12 cellular contexts compared by ENCODE assay signal in the genomic region with DNA sequence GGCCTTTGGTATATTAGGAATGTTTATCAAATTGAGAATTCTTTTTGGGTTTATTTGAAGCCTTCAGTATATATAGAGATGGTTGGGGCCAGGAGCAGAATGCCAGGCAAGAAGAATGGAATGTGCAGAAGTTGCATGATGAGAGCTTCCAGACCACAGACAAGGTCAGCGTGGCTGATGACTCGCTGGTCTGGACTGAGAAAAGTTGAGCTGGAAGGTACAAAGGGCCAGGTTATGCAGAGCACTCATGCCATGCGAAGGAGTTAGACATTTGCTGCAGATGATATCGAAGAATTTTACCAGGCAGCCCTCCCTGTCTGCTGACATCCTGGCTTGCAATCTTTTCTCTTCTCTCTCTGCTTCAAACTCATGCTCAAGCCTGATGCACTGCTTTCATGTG.
DNase-seq lines count a peak whose midpoint lies in the region; ATAC-seq and TF ChIP-seq lines count a peak whose summit lies in the region.
"Had no signal": no experiment of that assay in that cellular context is flagged by ENCODE, and none has a peak within 500 bp of the region (broad histone marks: within the 10 kb centered on the region; RNA-seq: fewer than 3 reads in every experiment).

No MANE protein-coding gene starts in this region.

- H4K20me1 ChIP-seq in BLaER1 treated with 17β-estradiol and CSF1 and Interleukin-3, amounts not matched to agents 10 nM and 100 nM, result no peaks in the 10 kb centered on the region

- TF ChIP-seq CTCF in choroid plexus epithelial cell (conservative IDR thresholded peaks at IDR 0.05; ENCODE audit: low read depth, low read length), result no peak
- TF ChIP-seq CTCF in mucosa of descending colon (IDR thresholded peaks at IDR 0.05), result no peak
- no peak for TF ChIP-seq CTCF in colonic mucosa (IDR thresholded peaks at IDR 0.05)

- H3K9me3 ChIP-seq in BLaER1 treated with 17β-estradiol and CSF1 and Interleukin-3, amounts not matched to agents 10 nM and 100 nM (replicated peaks in 1 of 11), result no peaks in the 10 kb centered on the region
- H3K9me3 ChIP-seq in mucosa of descending colon, result no peaks in the 10 kb centered on the region
- no peaks in the 10 kb centered on the region for H3K9me3 ChIP-seq in colonic mucosa

- peaks cover 34 to 87% (median 56%) of the 10 kb centered on the region in 10 experiments for H3K4me1 ChIP-seq in BLaER1 treated with 17β-estradiol and CSF1 and Interleukin-3, amounts not matched to agents 10 nM and 100 nM
- H3K4me1 ChIP-seq in mucosa of descending colon (ENCODE audit: low read depth) (no peaks in the 10 kb centered on the region), colonic mucosa (no peaks in the 10 kb centered on the region)

- H3K27me3 ChIP-seq in BLaER1 treated with 17β-estradiol and CSF1 and Interleukin-3, amounts not matched to agents 10 nM and 100 nM, result no peaks in the 10 kb centered on the region
- H3K27me3 ChIP-seq in colonic mucosa, result no peaks in the 10 kb centered on the region

- intact Hi-C loops in mucosa of descending colon (cut with DNase I, micrococcal nuclease) (no loop called here), colonic mucosa (cut with DNase I) (no loop called here)

- no peak overlapping the region for H3K9ac ChIP-seq in BLaER1 treated with 17β-estradiol and CSF1 and Interleukin-3, amounts not matched to agents 10 nM and 100 nM
- no peak overlapping the region for H3K9ac ChIP-seq in colonic mucosa (ENCODE audit: low read depth in 2 of 2, low read length in 2 of 2)

- DNase-seq in LHCN-M2 (ENCODE audit: low read depth) (peak; percentile 92), choroid plexus epithelial cell (ENCODE audit: low read depth) (peak; percentile 95), mucosa of descending colon (no peak), T-helper 1 cell (no peak), anterior cingulate cortex (lab: John Stamatoyannopoulos, UW) (no peak), colonic mucosa (no peak)
- DNase-seq: activated CD8-positive, alpha-beta T cell treated with anti-CD3 and anti-CD28 coated beads, Interleukin-2, amount 10 ng/mL, durations not matched to agents 7 days and 5 days; amygdala; NCI-H2171 treated with DMSO at 0.1 percent for 48 hours; substantia nigra had no signal

- H3K4me3 ChIP-seq in BLaER1 treated with 17β-estradiol and CSF1 and Interleukin-3, amounts not matched to agents 10 nM and 100 nM, result no peak overlapping the region
- no peak overlapping the region for H3K4me3 ChIP-seq in choroid plexus epithelial cell (ENCODE audit: low read depth, low read length)
- H3K4me3 ChIP-seq in mucosa of descending colon, result no peak overlapping the region
- H3K4me3 ChIP-seq in colonic mucosa, result no peak overlapping the region

- ATAC-seq in mucosa of descending colon (peak; percentile 40), GM19351 (IDR thresholded peaks at IDR 0.05; ENCODE audit: unreplicated experiment) (no peak)
- ATAC-seq: activated CD8-positive, alpha-beta T cell treated with anti-CD3 and anti-CD28 coated beads, Interleukin-2, amount 10 ng/mL, durations not matched to agents 7 days and 5 days had no signal

- H3K4me2 ChIP-seq in BLaER1 treated with 17β-estradiol and CSF1 and Interleukin-3, amounts not matched to agents 10 nM and 100 nM, result peak overlapping the region in 7 of 11 experiments; percentile 33 to 90 (median 76); a peak in 14 of 22 replicates

- H3K36me3 ChIP-seq in BLaER1 treated with 17β-estradiol and CSF1 and Interleukin-3, amounts not matched to agents 10 nM and 100 nM, result no peaks in the 10 kb centered on the region
- H3K36me3 ChIP-seq in mucosa of descending colon (ENCODE audit: low read depth), result no peaks in the 10 kb centered on the region
- no peaks in the 10 kb centered on the region for H3K36me3 ChIP-seq in colonic mucosa

- H3K27ac ChIP-seq in BLaER1 treated with 17β-estradiol and CSF1 and Interleukin-3, amounts not matched to agents 10 nM and 100 nM, result peak overlapping the region in 2 of 11 experiments; percentile 9 to 18; a peak in 2 of 22 replicates
- no peak overlapping the region for H3K27ac ChIP-seq in colonic mucosa

Comparison
In these comparisons a context has a peak if more than half of its experiments do, and no peak if none do; other contexts are left out.
1. DNase-seq: peak in LHCN-M2 (single experiment) and choroid plexus epithelial cell (single experiment); none in mucosa of descending colon (0 of 3), T-helper 1 cell (0 of 5), anterior cingulate cortex (0 of 58) and colonic mucosa (single experiment).